In genomic region chr14:35300228-35300627, GRCh38 we compare ENCODE assay signal across 18 cellular contexts. TPM values are rescaled to one million over a fixed set of nuclear protein-coding genes. Genes with fewer than 3 reads are reported as not detected.
A peak's percentile ranks its signal among the peaks of the same experiment; 100 is the strongest.
DNase-seq lines count a peak whose midpoint lies in the region; ATAC-seq, FAIRE-seq and TF ChIP-seq lines count a peak whose summit lies in the region.
"Had no signal": no experiment of that assay in that cellular context is flagged by ENCODE, and none has a peak within 500 bp of the region (broad histone marks: within the 10 kb centered on the region; RNA-seq: fewer than 3 reads in every experiment).

No MANE protein-coding gene starts in this region.

- POLR2A ChIA-PET in MCF 10A (lab: Yijun Ruan, JAX): interaction anchor here (0.6 to 3.1 kb wide), 10 partner anchors 8 to 532 kb away, joined by 3 to 10 read pairs (median 4); partner anchors contain the start of genes NFKBIA and PSMA6

- H3K27ac Mint-ChIP-seq in MCF 10A (ENCODE audit: low read depth, unreplicated experiment): peak overlapping the region; percentile 73

- no peak overlapping the region for H3K9ac ChIP-seq in mammary epithelial cell (ENCODE audit: insufficient read depth, low read length)
- H3K9ac ChIP-seq: parathyroid adenoma had no signal

- 96% methylated on average over 3 of the region's 3 CpGs for WGBS in mammary epithelial cell (ENCODE audit: low coverage, missing lambda C conversion rate)
- 78% methylated on average over 3 of the region's 3 CpGs for WGBS in thymus

- intact Hi-C loops in MCF 10A (cut with micrococcal nuclease) (no loop called here), mammary epithelial cell (cut with micrococcal nuclease) (no loop called here)

- H3K9me3 ChIP-seq in mammary epithelial cell (replicated peaks; ENCODE audit: insufficient read depth, low read length) (no peaks in the 10 kb centered on the region), RWPE2 (ENCODE audit: severe bottlenecking) (no peaks in the 10 kb centered on the region), thymus (ENCODE audit: control insufficient read depth) (no peaks in the 10 kb centered on the region)
- H3K9me3 ChIP-seq: gastroesophageal sphincter, tibial artery had no signal

- no peaks in the 10 kb centered on the region for H3K27me3 Mint-ChIP-seq in MCF 10A (ENCODE audit: insufficient read depth, unreplicated experiment)

- DNase-seq in MCF 10A (ENCODE audit: unreplicated experiment) (no peak), mammary epithelial cell (no peak), RWPE2 (ENCODE audit: low spot score) (no peak), epithelial cell of prostate (ENCODE audit: low read depth, low spot score) (no peak), NCI-H748 treated with DMSO at 0.1 percent for 48 hours (lab: John Stamatoyannopoulos, UW) (no peak), frontal cortex (ENCODE audit: low spot score in 2 of 2) (no peak)
- DNase-seq: activated CD4-positive, CD25-positive, alpha-beta regulatory T cell treated with anti-CD3 and anti-CD28 coated beads, Interleukin-2, amount 50 U/mL, for 72 hours; activated gamma-delta T cell treated with Interleukin-2 at 50 U/mL for 16 hours; midbrain; NCI-H1048; NCI-H345; stimulated activated CD4-positive, alpha-beta T cell treated with anti-CD3 and anti-CD28 coated beads, Interleukin-12 subunit alpha, Interleukin-12 subunit beta, amount 100 ng/mL, for 4 hours; tibial artery had no signal

- dilution Hi-C loops in mammary epithelial cell (cut with HindIII; ENCODE audit: low sequenced_read_pairs): loop anchor here (5.0 kb wide), 1 partner anchor 53 kb away; no protein-coding TSS in a partner anchor

- H3K4me1 Mint-ChIP-seq in MCF 10A (ENCODE audit: insufficient read depth, unreplicated experiment): peaks cover 32% of the 10 kb centered on the region

- no peak overlapping the region for H3K4me3 Mint-ChIP-seq in MCF 10A (ENCODE audit: unreplicated experiment)

- H3K36me3 Mint-ChIP-seq in MCF 10A (ENCODE audit: insufficient read depth, unreplicated experiment): peaks cover 43% of the 10 kb centered on the region

- FAIRE-seq in frontal cortex (lab: Jason Lieb, UNC): no peak

- peaks cover 3% of the 10 kb centered on the region for H3K4me1 ChIP-seq in mammary epithelial cell (ENCODE audit: insufficient read depth, low read length)
- H3K4me1 ChIP-seq in RWPE2 (ENCODE audit: insufficient read depth, poor library complexity, severe bottlenecking): peaks cover 11% of the 10 kb centered on the region
- H3K4me1 ChIP-seq in thymus (ENCODE audit: control insufficient read depth, insufficient read depth, low read length): peaks cover 19% of the 10 kb centered on the region

- CTCF ChIA-PET in MCF 10A (lab: Yijun Ruan, JAX) (interaction anchor here (0.8 to 1.6 kb wide), 6 partner anchors 8 to 105 kb away, joined by 3 to 6 read pairs (median 4); partner anchors contain the start of gene PSMA6), mammary epithelial cell (lab: Charles Lee; ENCODE audit: low non-redundant PET) (no interaction called here)

- no peaks in the 10 kb centered on the region for H4K20me1 ChIP-seq in mammary epithelial cell (ENCODE audit: insufficient read depth, low read length)

- no peak for TF ChIP-seq CTCF in MCF 10A (IDR thresholded peaks at IDR 0.05; ENCODE audit: unreplicated experiment)
- TF ChIP-seq CTCF in mammary epithelial cell (conservative IDR thresholded peaks at IDR 0.05 in 1 of 2, IDR thresholded peaks at IDR 0.05 in 1 of 2; ENCODE audit: extremely low read depth in 1 of 2, insufficient read depth in 1 of 2, low read depth in 1 of 2, low read length in 2 of 2): no peak
- TF ChIP-seq CTCF in RWPE2 (IDR thresholded peaks at IDR 0.05; ENCODE audit: poor library complexity, severe bottlenecking): no peak

- H3K36me3 ChIP-seq in mammary epithelial cell (ENCODE audit: insufficient read depth, low read length) (peaks cover 6% of the 10 kb centered on the region), RWPE2 (ENCODE audit: low read depth) (peaks cover 61% of the 10 kb centered on the region), thymus (ENCODE audit: control insufficient read depth, insufficient read depth) (peaks cover 4% of the 10 kb centered on the region)
- H3K36me3 ChIP-seq: gastroesophageal sphincter, tibial artery had no signal

- H3K4me2 ChIP-seq in mammary epithelial cell (ENCODE audit: insufficient read depth, low read depth, low read length): no peak overlapping the region

- no peak overlapping the region for H3K27ac ChIP-seq in mammary epithelial cell (ENCODE audit: insufficient read depth, low read depth, low read length)
- H3K27ac ChIP-seq in RWPE2 (ENCODE audit: poor library complexity, severe bottlenecking): peak overlapping the region; percentile 33
- peak overlapping the region; percentile 52 for H3K27ac ChIP-seq in epithelial cell of prostate
- peak overlapping the region; percentile 37 for H3K27ac ChIP-seq in thymus (ENCODE audit: low read depth)
- H3K27ac ChIP-seq: parathyroid adenoma had no signal

- in situ Hi-C loops in mammary epithelial cell (cut with MboI; ENCODE audit: low sequenced_read_pairs in 2 of 2): no loop called here

- H3K9me3 Mint-ChIP-seq in MCF 10A (ENCODE audit: unreplicated experiment): peaks cover 10% of the 10 kb centered on the region

- H3K27me3 ChIP-seq in mammary epithelial cell (ENCODE audit: insufficient read depth, low read length) (no peaks in the 10 kb centered on the region), RWPE2 (ENCODE audit: insufficient read depth, poor library complexity, severe bottlenecking) (no peaks in the 10 kb centered on the region), thymus (ENCODE audit: control insufficient read depth, insufficient read depth) (no peaks in the 10 kb centered on the region)
- H3K27me3 ChIP-seq: gastroesophageal sphincter, tibial artery had no signal

- H3K4me3 ChIP-seq in mammary epithelial cell (replicated peaks in 1 of 3; ENCODE audit: insufficient read depth in 1 of 3, low read depth in 2 of 3, low read length in 3 of 3): no peak overlapping the region
- H3K4me3 ChIP-seq in RWPE2 (ENCODE audit: severe bottlenecking): no peak overlapping the region
- H3K4me3 ChIP-seq in thymus (ENCODE audit: low read length): no peak overlapping the region
- H3K4me3 ChIP-seq: gastroesophageal sphincter, tibial artery had no signal

- no peak for ATAC-seq in RWPE2 (ENCODE audit: low read depth)
- no peak for ATAC-seq in HG03196 (IDR thresholded peaks at IDR 0.05; ENCODE audit: unreplicated experiment)
- ATAC-seq: gastroesophageal sphincter, SK-N-SH treated with all-trans-retinoic acid at 6 μM for 48 hours had no signal

- H3K79me2 ChIP-seq in mammary epithelial cell (ENCODE audit: insufficient read depth, low read length): peaks cover 99% of the 10 kb centered on the region

- no peak overlapping the region for H2AFZ ChIP-seq in mammary epithelial cell (ENCODE audit: low read depth, low read length)
- H2AFZ ChIP-seq: parathyroid adenoma had no signal

- no TSS peak for BruUV-seq in MCF 10A (replicated peaks; lab: Mats Ljungman, UMichigan)
- BruUV-seq in mammary epithelial cell (replicated peaks; lab: Mats Ljungman, UMichigan): no TSS peak

RNA-seq across cellular contexts. Expression of gene PSMA6, which starts 8.0 kb away (rescaled TPM):
- total RNA-seq in MCF 10A (2022): 260 and 322 TPM in 2 replicates
- total RNA-seq in mammary epithelial cell: 100 to 1,000 TPM; 128 to 181 TPM
- 193 TPM for polyA plus RNA-seq in mammary epithelial cell
- 165 TPM for polyA minus RNA-seq in mammary epithelial cell
- 206 TPM for polyA plus RNA-seq in thymus
- total RNA-seq in frontal cortex: 218 TPM
